In genomic region chr22:22773979-22774738, GRCh38 we compare ENCODE assay signal across 18 cellular contexts.
DNase-seq lines count a peak whose midpoint lies in the region; ATAC-seq, FAIRE-seq and TF ChIP-seq lines count a peak whose summit lies in the region.
"Had no signal": no experiment of that assay in that cellular context is flagged by ENCODE, and none has a peak within 500 bp of the region (broad histone marks: within the 10 kb centered on the region; RNA-seq: fewer than 3 reads in every experiment).

No MANE protein-coding gene starts in this region.

- no peak for TF ChIP-seq CTCF in OCI-LY1 (IDR thresholded peaks at IDR 0.05; ENCODE audit: low read length)

- no peak for ATAC-seq in GM21526 (IDR thresholded peaks at IDR 0.05; ENCODE audit: low FRiP score, unreplicated experiment)
- ATAC-seq: esophagus mucosa had no signal

- no peaks in the 10 kb centered on the region for H3F3A ChIP-seq in OCI-LY1 (ENCODE audit: insufficient read depth, low read length)

- peak; percentile 81 for FAIRE-seq in GM12891 (lab: Jason Lieb, UNC)

- no peak overlapping the region for H3K9ac ChIP-seq in OCI-LY1 (ENCODE audit: low read length)

- H4K20me1 ChIP-seq in OCI-LY1 (ENCODE audit: insufficient read depth, low read length) = no peaks in the 10 kb centered on the region

- H3K9me3 ChIP-seq in OCI-LY1 (ENCODE audit: low read length) = no peaks in the 10 kb centered on the region
- H3K9me3 ChIP-seq: adrenal gland, Peyer's patch had no signal

- H2AFZ ChIP-seq in OCI-LY1 (ENCODE audit: low read length) = no peak overlapping the region

- H3K9me2 ChIP-seq in OCI-LY1 (ENCODE audit: low read depth, low read length) = no peaks in the 10 kb centered on the region

- no peak overlapping the region for H3K4me2 ChIP-seq in OCI-LY1 (ENCODE audit: low read length)

- H3K4me3 ChIP-seq in OCI-LY1 (ENCODE audit: low read depth, low read length, poor library complexity, severe bottlenecking) = no peak overlapping the region
- H3K4me3 ChIP-seq: adrenal gland, Peyer's patch, skin epidermis had no signal

- no peaks in the 10 kb centered on the region for H3K79me2 ChIP-seq in OCI-LY1 (ENCODE audit: insufficient read depth, low read length)

- H3K27ac ChIP-seq in OCI-LY1 (ENCODE audit: low read depth, low read length, poor library complexity, severe bottlenecking) (peak overlapping the region; percentile 54), substantia nigra (ENCODE audit: low read depth, low read length, poor library complexity, severe bottlenecking) (no peak overlapping the region)
- H3K27ac ChIP-seq: adrenal gland, Peyer's patch, skin epidermis had no signal

- H3K27me3 ChIP-seq in OCI-LY1 (ENCODE audit: insufficient read depth, low read length) = no peaks in the 10 kb centered on the region
- H3K27me3 ChIP-seq: adrenal gland, Peyer's patch had no signal

- H3K4me1 ChIP-seq in OCI-LY1 (ENCODE audit: insufficient read depth, low read length, severe bottlenecking) = peaks cover 13% of the 10 kb centered on the region
- H3K4me1 ChIP-seq: adrenal gland had no signal

- DNase-seq in Ammon's horn (ENCODE audit: low spot score) (peak; percentile 27), GM12891 (ENCODE audit: insufficient read length, low spot score) (no peak), medulla oblongata (ENCODE audit: extremely low spot score) (peak; percentile 29), HCEC 1CT (no peak), substantia nigra (lab: John Stamatoyannopoulos, UW) (no peak)
- no peak for DNase-seq in activated naive CD4-positive, alpha-beta T cell treated with anti-CD3 and anti-CD28 coated beads, Interleukin-2, amount 50 U/mL, for 16 hours
- DNase-seq: activated gamma-delta T cell; adrenal gland; CD4-positive, alpha-beta T cell; DMS79; left cardiac atrium; NCI-H1105; NCI-H69 had no signal

- no peak for TF ChIP-seq POLR2A in GM12891 (IDR thresholded peaks at IDR 0.05; ENCODE audit: low read depth, low read length)

- H3K36me3 ChIP-seq in OCI-LY1 (ENCODE audit: insufficient read depth, low read length) = no peaks in the 10 kb centered on the region
- H3K36me3 ChIP-seq: adrenal gland, Peyer's patch had no signal

TF ChIP-seq in GM12891, 5 proteins besides CTCF, POLR2A, EP300 and RAD21:
- TF ChIP-seq SPI1 (IDR thresholded peaks at IDR 0.05; ENCODE audit: low read depth, low read length) (peak; percentile 96), TAF1 (IDR thresholded peaks at IDR 0.05; ENCODE audit: low read depth, low read length) (no peak)

Comparison
In these comparisons a context has a peak if more than half of its experiments do, and no peak if none do; other contexts are left out.
1. DNase-seq: peak in Ammon's horn (single experiment) and medulla oblongata (single experiment); none in GM12891 (single experiment), HCEC 1CT (single experiment), substantia nigra (0 of 49) and activated naive CD4-positive, alpha-beta T cell treated with anti-CD3 and anti-CD28 coated beads, Interleukin-2, amount 50 U/mL, for 16 hours (single experiment).